In genomic region chrX:119606508-119607389, GRCh38 we compare ENCODE assay signal across 8 cellular contexts. TPM values are rescaled to one million over a fixed set of nuclear protein-coding genes. Genes with fewer than 3 reads are reported as not detected.
DNase-seq lines count a peak whose midpoint lies in the region; ATAC-seq lines count a peak whose summit lies in the region.

No MANE protein-coding gene starts in this region.

- no CpG with 5 or more reads among the region's 29 CpGs for WGBS in mesendoderm (ENCODE audit: extremely low coverage, insufficient coverage, low lambda C conversion rate)

- ATAC-seq in GM21528 (IDR thresholded peaks at IDR 0.05; ENCODE audit: low FRiP score, unreplicated experiment) = peak; percentile 20
- no peak for ATAC-seq in GM21447 (IDR thresholded peaks at IDR 0.05; ENCODE audit: unreplicated experiment)

- in situ Hi-C loops in G401 (cut with HindIII; ENCODE audit: low sequenced_read_pairs) = no loop called here

- peak overlapping the region; percentile 1 for H3K4me2 ChIP-seq in mesendoderm (ENCODE audit: low read length)

- peak overlapping the region; percentile 68 for H3K56ac ChIP-seq in mesendoderm (ENCODE audit: low read length)

- no peak overlapping the region for H4K8ac ChIP-seq in mesendoderm (ENCODE audit: low read depth, low read length)

- DNase-seq in G401 (ENCODE audit: low spot score) = peak; percentile 92
- no peak for DNase-seq in MG63
- peak in 3 of 61 donors; percentile 13 to 26 (median 16) for DNase-seq in caudate nucleus (lab: John Stamatoyannopoulos, UW)
- no peak for DNase-seq in mesendoderm
- no peak for DNase-seq in CD1c-positive myeloid dendritic cell (ENCODE audit: extremely low spot score)
- no peak for DNase-seq in foreskin melanocyte

- H4K5ac ChIP-seq in mesendoderm (ENCODE audit: low read length) = no peak overlapping the region

- no peaks in the 10 kb centered on the region; the same call in 1 of the 2 replicates for H3K36me3 ChIP-seq in MG63
- H3K36me3 ChIP-seq in mesendoderm (ENCODE audit: control insufficient read depth, insufficient read depth, low read length) = no peaks in the 10 kb centered on the region

- H2AK5ac ChIP-seq in mesendoderm (ENCODE audit: low read length) = no peak overlapping the region

- H3K4me1 ChIP-seq in mesendoderm (ENCODE audit: control insufficient read depth, low read depth, low read length) = no peaks in the 10 kb centered on the region

- no peak overlapping the region for H3K4ac ChIP-seq in mesendoderm (ENCODE audit: low read depth, low read length)

- no peaks in the 10 kb centered on the region for H3K79me1 ChIP-seq in mesendoderm (ENCODE audit: low read length)

- no peaks in the 10 kb centered on the region for H3K9me3 ChIP-seq in MG63

- H3K79me2 ChIP-seq in mesendoderm (ENCODE audit: control insufficient read depth, insufficient read depth, low read length) = peaks cover 6% of the 10 kb centered on the region

- H2BK15ac ChIP-seq in mesendoderm (replicated peaks; ENCODE audit: low read depth) = no peak overlapping the region

- no peak overlapping the region for H3K23ac ChIP-seq in mesendoderm (ENCODE audit: low read length)

- H2BK5ac ChIP-seq in mesendoderm (ENCODE audit: low read length) = no peak overlapping the region

- H3K18ac ChIP-seq in mesendoderm (ENCODE audit: low read length) = peak overlapping the region; percentile 96

- H3K27me3 ChIP-seq in MG63 (no peaks in the 10 kb centered on the region), mesendoderm (ENCODE audit: insufficient read depth, low read length, poor library complexity) (no peaks in the 10 kb centered on the region)

- peak overlapping the region; percentile 51 for H3K9ac ChIP-seq in mesendoderm (ENCODE audit: low read length)

- no peak overlapping the region for H2BK120ac ChIP-seq in mesendoderm (ENCODE audit: low read depth, low read length)

- H3K27ac ChIP-seq in caudate nucleus (ENCODE audit: low read depth, low read length) (peak overlapping the region; percentile 97), mesendoderm (ENCODE audit: low read depth, low read length) (no peak overlapping the region)

- H3K4me3 ChIP-seq in MG63 = peak overlapping the region; percentile 81
- H3K4me3 ChIP-seq in mesendoderm (ENCODE audit: low read length) = no peak overlapping the region

RNA-seq across cellular contexts. Expression of gene NKRF, which starts 0.5 kb away (rescaled TPM):
- total RNA-seq in G401 (2014; rRNA removed; shearing (Covaris generic)) = 11.3 and 17.1 TPM in 2 replicates
- total RNA-seq in MG63 (2014; rRNA removed; shearing (Covaris generic); ENCODE audit: low replicate concordance) = 7.4 and 10.1 TPM in 2 replicates
- polyA plus RNA-seq in mesendoderm (2013, experiment 1 of 2) = 12.3 TPM
- polyA plus RNA-seq in mesendoderm (2013, experiment 2 of 2) = 12.2 TPM

RNA-seq across cellular contexts. Expression of gene UBE2A, which starts 32.4 kb away (rescaled TPM):
- total RNA-seq in G401 (2014; rRNA removed; shearing (Covaris generic)) = 32.7 and 39.0 TPM in 2 replicates
- 41.4 and 43.6 TPM in 2 replicates for total RNA-seq in MG63 (2014; rRNA removed; shearing (Covaris generic); ENCODE audit: low replicate concordance)
- 59.5 TPM for polyA plus RNA-seq in mesendoderm (2013, experiment 1 of 2)
- polyA plus RNA-seq in mesendoderm (2013, experiment 2 of 2) = 59.4 TPM

RNA-seq across cellular contexts. Expression of gene STEEP1, which starts 41.5 kb away (rescaled TPM):
- total RNA-seq in G401 (2014; rRNA removed; shearing (Covaris generic)) = 22.1 and 36.2 TPM in 2 replicates
- 50.8 and 60.2 TPM in 2 replicates for total RNA-seq in MG63 (2014; rRNA removed; shearing (Covaris generic); ENCODE audit: low replicate concordance)
- 28.0 TPM for polyA plus RNA-seq in mesendoderm (2013, experiment 1 of 2)
- polyA plus RNA-seq in mesendoderm (2013, experiment 2 of 2) = 30.2 TPM
